Comparison of ENCODE assay signal across 8 cellular contexts in the genomic region with DNA sequence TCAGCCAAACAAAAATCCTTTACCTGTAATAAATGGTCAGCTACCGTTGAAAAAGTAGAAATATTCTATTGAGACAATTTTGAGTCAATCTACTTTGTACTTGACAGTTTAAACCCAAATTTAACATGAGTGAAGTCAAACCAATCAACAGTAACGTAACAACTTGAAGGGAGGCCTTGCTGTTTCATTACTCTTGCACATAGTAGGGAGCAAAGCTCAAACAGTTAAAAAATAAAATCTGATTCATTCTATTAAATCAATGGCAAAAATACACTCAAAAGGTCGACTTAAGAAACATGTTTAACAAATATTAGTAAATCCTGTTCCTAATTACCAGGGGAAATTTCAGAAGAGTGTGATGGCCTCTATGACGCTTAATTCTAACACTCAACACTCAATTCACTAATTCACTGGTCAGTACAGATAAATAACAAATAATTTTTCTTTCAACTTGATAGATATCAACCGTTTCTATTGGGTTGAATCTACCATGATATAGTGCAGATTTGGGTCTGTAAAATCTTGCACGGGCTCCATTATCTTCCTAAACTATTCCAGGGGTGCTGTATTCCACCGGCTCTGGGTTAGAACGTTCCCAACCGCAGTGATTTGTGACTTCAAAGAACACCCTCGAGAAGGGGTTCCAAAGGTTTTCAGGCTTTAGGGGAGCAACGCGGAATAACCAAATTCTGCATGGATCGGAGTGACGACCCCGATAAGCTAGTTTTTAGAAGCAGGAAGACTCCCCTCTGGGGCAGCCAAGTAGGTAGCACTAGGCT. TPM values are rescaled to one million over a fixed set of nuclear protein-coding genes. Genes with fewer than 3 reads are reported as not detected.
A peak's percentile ranks its signal among the peaks of the same experiment; 100 is the strongest.
DNase-seq lines count a peak whose midpoint lies in the region; ATAC-seq and TF ChIP-seq lines count a peak whose summit lies in the region.

No MANE protein-coding gene starts in this region.

- H3K27me3 Mint-ChIP-seq in central memory CD8-positive, alpha-beta T cell = peaks cover 6% of the 10 kb centered on the region

- H3K36me3 ChIP-seq in A673 (ENCODE audit: insufficient read depth, low read length, poor library complexity, severe bottlenecking) = no peaks in the 10 kb centered on the region
- H3K36me3 ChIP-seq in HUES64 (ENCODE audit: insufficient read depth, low read length) = no peaks in the 10 kb centered on the region

- H3K4me1 Mint-ChIP-seq in central memory CD8-positive, alpha-beta T cell = peaks cover 20% of the 10 kb centered on the region

- BruUV-seq in A673 (replicated peaks; lab: Mats Ljungman, UMichigan) = TSS peak; percentile 25

- no peak for TF ChIP-seq CTCF in A673 (conservative IDR thresholded peaks at IDR 0.05; ENCODE audit: low read depth, low read length)

- DNase-seq in A673 (ENCODE audit: low spot score) = no peak
- no peak for DNase-seq in central memory CD8-positive, alpha-beta T cell (ENCODE audit: low spot score in 2 of 2)
- DNase-seq in myocyte (ENCODE audit: low read depth) = peak; percentile 5
- no peak for DNase-seq in DMS53 (lab: John Stamatoyannopoulos, UW)
- DNase-seq in NCI-H82 treated with DMSO at 0.1 percent for 48 hours (lab: John Stamatoyannopoulos, UW; ENCODE audit: unreplicated experiment) = no peak
- no peak for DNase-seq in activated CD8-positive, alpha-beta memory T cell treated with anti-CD3 and anti-CD28 coated beads for 24 hours
- no peak for DNase-seq in NCI-H1436 (lab: John Stamatoyannopoulos, UW)

- H3K9me3 Mint-ChIP-seq in central memory CD8-positive, alpha-beta T cell = no peaks in the 10 kb centered on the region

- peak overlapping the region; percentile 75 for H3K4me3 Mint-ChIP-seq in central memory CD8-positive, alpha-beta T cell

- H3K36me3 Mint-ChIP-seq in central memory CD8-positive, alpha-beta T cell (ENCODE audit: insufficient read depth) = peaks cover 5% of the 10 kb centered on the region

- peak overlapping the region; percentile 54 for H3K27ac Mint-ChIP-seq in central memory CD8-positive, alpha-beta T cell (ENCODE audit: low read depth)

- CTCF ChIA-PET in A673 (lab: Charles Lee) = no interaction called here

- H3K27ac ChIP-seq in A673 (ENCODE audit: low read depth, low read length, poor library complexity, severe bottlenecking) = peak overlapping the region; percentile 82
- H3K27ac ChIP-seq in HUES64 (ENCODE audit: low read depth, low read length) = no peak overlapping the region

- peak overlapping the region; percentile 90 for H3K9ac ChIP-seq in HUES64 (ENCODE audit: low read depth, low read length)

- H3K9me3 ChIP-seq in A673 (ENCODE audit: low read depth, low read length, poor library complexity, severe bottlenecking) (no peaks in the 10 kb centered on the region), HUES64 (ENCODE audit: insufficient read depth, low read depth, low read length) (no peaks in the 10 kb centered on the region)

- H3K4me3 ChIP-seq in A673 (ENCODE audit: low read depth, low read length, poor library complexity, severe bottlenecking) (peak overlapping the region; percentile 61), HUES64 (ENCODE audit: low read length) (peak overlapping the region; percentile 89)

- POLR2A ChIA-PET in A673 (lab: Charles Lee; ENCODE audit: low non-redundant PET) = no interaction called here

- 31% methylated on average over 15 of the region's 15 CpGs for WGBS in HUES64

- intact Hi-C loops in A673 (cut with micrococcal nuclease; ENCODE audit: unreplicated experiment) = loop anchor here (1.0 kb wide), 1 partner anchor 362 kb away; no protein-coding TSS in a partner anchor

- H3K27me3 ChIP-seq in A673 (replicated peaks; ENCODE audit: insufficient read depth, low read depth, low read length, poor library complexity) (peaks cover 6% of the 10 kb centered on the region), HUES64 (ENCODE audit: insufficient read depth, low read length) (peaks cover 22% of the 10 kb centered on the region)

- ATAC-seq in central memory CD8-positive, alpha-beta T cell (replicated peaks; ENCODE audit: extremely low read depth, poor library complexity, severe bottlenecking) = no peak

- peaks cover 30% of the 10 kb centered on the region for H3K4me1 ChIP-seq in A673 (ENCODE audit: insufficient read depth, low read length, poor library complexity, severe bottlenecking)
- peaks cover 24% of the 10 kb centered on the region for H3K4me1 ChIP-seq in HUES64 (ENCODE audit: insufficient read depth, low read length)

RNA-seq across cellular contexts. Expression of gene TARBP1, which starts 1.4 kb away (rescaled TPM):
- total RNA-seq in A673 (2021) (28.0 and 31.9 TPM in 2 replicates), myocyte (14.5 and 14.8 TPM in 2 replicates)
- polyA plus RNA-seq in HUES64 (2013, experiment 1 of 2) = 21.8 TPM
- polyA plus RNA-seq in HUES64 (2013, experiment 2 of 2) = 19.6 TPM
- polyA plus RNA-seq in myocyte (2012) = 13.5 TPM
